Comparison of ENCODE assay signal across 8 cellular contexts in genomic region chr14:68282479-68283377, GRCh38.
DNase-seq lines count a peak whose midpoint lies in the region; ATAC-seq and TF ChIP-seq lines count a peak whose summit lies in the region.

No MANE protein-coding gene starts in this region.

- no peaks in the 10 kb centered on the region for H3K9me3 Mint-ChIP-seq in activated T-helper 17 cell treated with anti-CD3 and anti-CD28 coated beads, Interleukin-2, amount 50 U/mL, for 72 hours
- H3K9me3 Mint-ChIP-seq in stimulated activated naive CD8-positive, alpha-beta T cell treated with anti-CD3 and anti-CD28 coated beads, Interleukin-15, Interleukin-2, amounts not matched to agents 100 ng/mL and 50 ng/mL, for 24 hours: no peaks in the 10 kb centered on the region
- H3K9me3 Mint-ChIP-seq in progenitor cell of endocrine pancreas (ENCODE audit: low read depth): no peaks in the 10 kb centered on the region

- peak; percentile 76 to 77 for ATAC-seq in activated CD4-positive, CD25-positive, alpha-beta regulatory T cell treated with anti-CD3 and anti-CD28 coated beads, Interleukin-2, amount 50 U/mL, for 24 hours
- ATAC-seq in HG03342 (IDR thresholded peaks at IDR 0.05; ENCODE audit: unreplicated experiment): peak; percentile 35
- ATAC-seq in activated T-helper 17 cell treated with anti-CD3 and anti-CD28 coated beads, Interleukin-2, amount 50 U/mL, for 72 hours (replicated peaks): peak; percentile 73

- peak overlapping the region; percentile 61 for H3K4me3 Mint-ChIP-seq in activated T-helper 17 cell treated with anti-CD3 and anti-CD28 coated beads, Interleukin-2, amount 50 U/mL, for 72 hours
- peak overlapping the region; percentile 54 for H3K4me3 Mint-ChIP-seq in stimulated activated naive CD8-positive, alpha-beta T cell treated with anti-CD3 and anti-CD28 coated beads, Interleukin-15, Interleukin-2, amounts not matched to agents 100 ng/mL and 50 ng/mL, for 24 hours
- H3K4me3 Mint-ChIP-seq in progenitor cell of endocrine pancreas (ENCODE audit: low read depth): no peak overlapping the region

- no peaks in the 10 kb centered on the region for H3K27me3 Mint-ChIP-seq in activated T-helper 17 cell treated with anti-CD3 and anti-CD28 coated beads, Interleukin-2, amount 50 U/mL, for 72 hours
- H3K27me3 Mint-ChIP-seq in stimulated activated naive CD8-positive, alpha-beta T cell treated with anti-CD3 and anti-CD28 coated beads, Interleukin-15, Interleukin-2, amounts not matched to agents 100 ng/mL and 50 ng/mL, for 24 hours: no peaks in the 10 kb centered on the region
- H3K27me3 Mint-ChIP-seq in progenitor cell of endocrine pancreas: no peaks in the 10 kb centered on the region

- DNase-seq in activated CD4-positive, CD25-positive, alpha-beta regulatory T cell (lab: John Stamatoyannopoulos, UW): no peak
- no peak for DNase-seq in progenitor cell of endocrine pancreas (ENCODE audit: low spot score, unreplicated experiment)
- DNase-seq in GM13977 (ENCODE audit: low spot score): no peak
- DNase-seq in COLO829 (ENCODE audit: low spot score): no peak

- no peaks in the 10 kb centered on the region for H3K36me3 Mint-ChIP-seq in activated T-helper 17 cell treated with anti-CD3 and anti-CD28 coated beads, Interleukin-2, amount 50 U/mL, for 72 hours (ENCODE audit: low read depth)
- H3K36me3 Mint-ChIP-seq in stimulated activated naive CD8-positive, alpha-beta T cell treated with anti-CD3 and anti-CD28 coated beads, Interleukin-15, Interleukin-2, amounts not matched to agents 100 ng/mL and 50 ng/mL, for 24 hours (ENCODE audit: low read depth): no peaks in the 10 kb centered on the region
- H3K36me3 Mint-ChIP-seq in progenitor cell of endocrine pancreas (ENCODE audit: insufficient read depth): no peaks in the 10 kb centered on the region

- peaks cover 70% of the 10 kb centered on the region for H3K4me1 Mint-ChIP-seq in activated T-helper 17 cell treated with anti-CD3 and anti-CD28 coated beads, Interleukin-2, amount 50 U/mL, for 72 hours
- peaks cover 90% of the 10 kb centered on the region for H3K4me1 Mint-ChIP-seq in stimulated activated naive CD8-positive, alpha-beta T cell treated with anti-CD3 and anti-CD28 coated beads, Interleukin-15, Interleukin-2, amounts not matched to agents 100 ng/mL and 50 ng/mL, for 24 hours (ENCODE audit: low read depth)
- H3K4me1 Mint-ChIP-seq in progenitor cell of endocrine pancreas (ENCODE audit: low read depth): peaks cover 21% of the 10 kb centered on the region

- in situ Hi-C loops in GM13977 (cut with MboI; ENCODE audit: low pct_unique_long_range_greater_than_20kb, low sequenced_read_pairs, unreplicated experiment): no loop called here

- TF ChIP-seq CTCF in progenitor cell of endocrine pancreas (IDR thresholded peaks at IDR 0.05; ENCODE audit: unreplicated experiment) (no peak), GM13977 (IDR thresholded peaks at IDR 0.05; ENCODE audit: extremely low read depth, insufficient read depth, missing control alignments) (no peak)

- peak overlapping the region; percentile 44 for H3K27ac Mint-ChIP-seq in activated T-helper 17 cell treated with anti-CD3 and anti-CD28 coated beads, Interleukin-2, amount 50 U/mL, for 72 hours
- H3K27ac Mint-ChIP-seq in stimulated activated naive CD8-positive, alpha-beta T cell treated with anti-CD3 and anti-CD28 coated beads, Interleukin-15, Interleukin-2, amounts not matched to agents 100 ng/mL and 50 ng/mL, for 24 hours: peak overlapping the region; percentile 95
- H3K27ac Mint-ChIP-seq in progenitor cell of endocrine pancreas: no peak overlapping the region
